Comparison of ENCODE assay signal across 18 cellular contexts in the genomic region with DNA sequence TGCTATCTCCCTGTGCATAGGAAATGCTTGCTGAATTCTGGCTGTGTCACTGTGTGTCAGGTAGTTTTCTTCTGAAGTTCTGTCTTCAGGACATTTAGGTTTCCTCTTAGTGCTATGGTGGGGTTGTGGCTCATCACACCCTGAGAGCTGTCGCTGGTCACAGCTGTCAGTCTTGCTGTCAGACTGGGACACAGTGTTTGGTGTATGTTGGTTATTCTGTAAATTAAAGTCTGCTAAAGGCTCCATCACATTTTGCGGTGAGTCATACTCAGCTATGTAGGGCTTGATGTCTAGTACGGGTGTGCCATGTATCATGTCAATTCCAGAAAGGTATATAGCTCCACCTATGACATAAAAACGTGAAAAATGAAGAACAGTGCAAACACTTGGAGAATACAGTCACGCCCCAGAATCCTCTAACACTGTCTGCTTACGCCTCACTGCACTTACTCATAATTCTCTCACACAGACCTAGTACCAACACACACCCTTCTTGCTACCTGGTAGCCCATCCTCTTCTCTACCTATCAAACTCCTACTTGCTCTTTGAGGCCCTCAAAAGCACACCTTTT. TPM values are rescaled to one million over a fixed set of nuclear protein-coding genes. Genes with fewer than 3 reads are reported as not detected.
A peak's percentile ranks its signal among the peaks of the same experiment; 100 is the strongest.
DNase-seq lines count a peak whose midpoint lies in the region; ATAC-seq and TF ChIP-seq lines count a peak whose summit lies in the region.
"Had no signal": no experiment of that assay in that cellular context is flagged by ENCODE, and none has a peak within 500 bp of the region (broad histone marks: within the 10 kb centered on the region; RNA-seq: fewer than 3 reads in every experiment).

No MANE protein-coding gene starts in this region.

- in situ Hi-C loops in mammary epithelial cell (cut with MboI; ENCODE audit: low sequenced_read_pairs in 2 of 2): loop anchor here in 1 of 2 donors (25.0 kb wide), 1 partner anchor 352 kb away; a partner anchor contains a TSS

- no peak for TF ChIP-seq POLR2A in erythroblast (IDR thresholded peaks at IDR 0.05; ENCODE audit: low read length)

- peak overlapping the region in 9 of 10 donors; percentile 2 to 98 (median 41) for H3K4me3 Mint-ChIP-seq in naive thymus-derived CD4-positive, alpha-beta T cell
- H3K4me3 Mint-ChIP-seq: brain had no signal

- CTCF ChIA-PET in RWPE1 (lab: Yijun Ruan, JAX): interaction anchor here (1.2 kb wide), 1 partner anchor 11 kb away, joined by 7 read pairs; no protein-coding TSS in a partner anchor
- CTCF ChIA-PET in mammary epithelial cell (lab: Charles Lee; ENCODE audit: low non-redundant PET): interaction anchor here (0.5 to 1.0 kb wide), 3 partner anchors 12 to 123 kb away, joined by 3 to 12 read pairs (median 3); no protein-coding TSS in a partner anchor
- CTCF ChIA-PET in naive thymus-derived CD4-positive, alpha-beta T cell (lab: Charles Lee): interaction anchor here (1.0 to 2.6 kb wide), 5 partner anchors 9 to 20 kb away, joined by 3 to 17 read pairs (median 9); a partner anchor contains a TSS

- no peak overlapping the region for H3K4me2 ChIP-seq in mammary epithelial cell (ENCODE audit: insufficient read depth, low read depth, low read length)

- H3K27me3 ChIP-seq in mammary epithelial cell (ENCODE audit: insufficient read depth, low read length): no peaks in the 10 kb centered on the region
- H3K27me3 ChIP-seq in naive thymus-derived CD4-positive, alpha-beta T cell (ENCODE audit: control insufficient read depth in 2 of 2, insufficient read depth in 2 of 2, low read length in 2 of 2): no peaks in the 10 kb centered on the region
- no peaks in the 10 kb centered on the region for H3K27me3 ChIP-seq in right cardiac atrium (ENCODE audit: control insufficient read depth, insufficient read depth)
- H3K27me3 ChIP-seq: upper lobe of right lung had no signal

- 72% methylated on average over 6 of the region's 6 CpGs for WGBS in mammary epithelial cell (ENCODE audit: low coverage, missing lambda C conversion rate)
- 90% methylated on average over 6 of the region's 6 CpGs for WGBS in right cardiac atrium

- intact Hi-C loops in mammary epithelial cell (cut with micrococcal nuclease) (no loop called here), cardiac septum (cut with DNase I) (no loop called here), right cardiac atrium (cut with DNase I) (no loop called here)
- intact Hi-C loops in naive thymus-derived CD4-positive, alpha-beta T cell (cut with micrococcal nuclease): no loop called here

- peaks cover 4% of the 10 kb centered on the region for H3K79me2 ChIP-seq in mammary epithelial cell (ENCODE audit: insufficient read depth, low read length)

- H3K9me3 ChIP-seq in mammary epithelial cell (replicated peaks; ENCODE audit: insufficient read depth, low read length) (no peaks in the 10 kb centered on the region), right cardiac atrium (ENCODE audit: control insufficient read depth, low read length) (no peaks in the 10 kb centered on the region)
- no peaks in the 10 kb centered on the region for H3K9me3 ChIP-seq in naive thymus-derived CD4-positive, alpha-beta T cell (ENCODE audit: control insufficient read depth in 2 of 3, low read length in 3 of 3)
- H3K9me3 ChIP-seq: left ventricle myocardium inferior, upper lobe of right lung had no signal

- H3K9ac ChIP-seq in mammary epithelial cell (ENCODE audit: insufficient read depth, low read length): no peak overlapping the region

- no peaks in the 10 kb centered on the region for H3K27me3 Mint-ChIP-seq in naive thymus-derived CD4-positive, alpha-beta T cell
- H3K27me3 Mint-ChIP-seq: brain, progenitor cell of endocrine pancreas had no signal

- H2AFZ ChIP-seq in mammary epithelial cell (ENCODE audit: low read depth, low read length): no peak overlapping the region

- POLR2A ChIA-PET in RWPE1 (lab: Yijun Ruan, JAX; ENCODE audit: low non-redundant PET): no interaction called here
- POLR2A ChIA-PET in naive thymus-derived CD4-positive, alpha-beta T cell (lab: Charles Lee): interaction anchor here (1.2 to 19.7 kb wide), 5 partner anchors 6 to 180 kb away, joined by 3 to 715 read pairs (median 5); a partner anchor contains a TSS

- H3K4me3 ChIP-seq in mammary epithelial cell (replicated peaks in 1 of 3; ENCODE audit: insufficient read depth in 1 of 3, low read depth in 2 of 3, low read length in 3 of 3) (no peak overlapping the region), right cardiac atrium (ENCODE audit: low read length) (no peak overlapping the region)
- H3K4me3 ChIP-seq in naive thymus-derived CD4-positive, alpha-beta T cell (ENCODE audit: low read length): no peak overlapping the region
- H3K4me3 ChIP-seq: left ventricle myocardium inferior, upper lobe of right lung had no signal

- peak overlapping the region; percentile 80 to 100 (median 96) for H3K27ac Mint-ChIP-seq in naive thymus-derived CD4-positive, alpha-beta T cell
- H3K27ac Mint-ChIP-seq: brain, progenitor cell of endocrine pancreas had no signal

- H4K20me1 ChIP-seq in mammary epithelial cell (ENCODE audit: insufficient read depth, low read length): no peaks in the 10 kb centered on the region

- H3K4me1 ChIP-seq in mammary epithelial cell (ENCODE audit: insufficient read depth, low read length) (peaks cover 15% of the 10 kb centered on the region), right cardiac atrium (ENCODE audit: control insufficient read depth, insufficient read depth, low read length) (peaks cover 5% of the 10 kb centered on the region)
- H3K4me1 ChIP-seq in naive thymus-derived CD4-positive, alpha-beta T cell (ENCODE audit: control insufficient read depth in 2 of 2, insufficient read depth in 2 of 2, low read length in 2 of 2): peaks cover 50 to 59% of the 10 kb centered on the region in 2 donors

- peak; percentile 14 for ATAC-seq in activated CD4-positive, CD25-positive, alpha-beta regulatory T cell treated with anti-CD3 and anti-CD28 coated beads, Interleukin-2, amount 50 U/mL, for 24 hours
- peak; percentile 26 for ATAC-seq in naive thymus-derived CD4-positive, alpha-beta T cell
- no peak for ATAC-seq in right cardiac atrium
- ATAC-seq: upper lobe of right lung had no signal

- TF ChIP-seq CTCF in RWPE1 (conservative IDR thresholded peaks at IDR 0.05; ENCODE audit: low read depth) (no peak), mammary epithelial cell (conservative IDR thresholded peaks at IDR 0.05 in 1 of 2, IDR thresholded peaks at IDR 0.05 in 1 of 2; ENCODE audit: extremely low read depth in 1 of 2, insufficient read depth in 1 of 2, low read depth in 1 of 2, low read length in 2 of 2) (no peak)

- peaks cover 54 to 94% (median 88%) of the 10 kb centered on the region in 7 donors for H3K4me1 Mint-ChIP-seq in naive thymus-derived CD4-positive, alpha-beta T cell

- H3K27ac ChIP-seq in RWPE1 (peak overlapping the region; percentile 47), mammary epithelial cell (ENCODE audit: insufficient read depth, low read depth, low read length) (no peak overlapping the region), right cardiac atrium (ENCODE audit: low read length) (no peak overlapping the region)
- H3K27ac ChIP-seq in naive thymus-derived CD4-positive, alpha-beta T cell (ENCODE audit: low read depth, low read length): peak overlapping the region; percentile 95
- H3K27ac ChIP-seq: C4-2B, left ventricle myocardium inferior, upper lobe of right lung had no signal

- BruUV-seq in mammary epithelial cell (replicated peaks; lab: Mats Ljungman, UMichigan): no TSS peak

- peaks cover 21 to 69% (median 60%) of the 10 kb centered on the region in 5 donors for H3K36me3 Mint-ChIP-seq in naive thymus-derived CD4-positive, alpha-beta T cell

- dilution Hi-C loops in mammary epithelial cell (cut with HindIII; ENCODE audit: low sequenced_read_pairs): no loop called here

- H3K36me3 ChIP-seq in mammary epithelial cell (ENCODE audit: insufficient read depth, low read length): peaks cover 4% of the 10 kb centered on the region
- H3K36me3 ChIP-seq in naive thymus-derived CD4-positive, alpha-beta T cell (ENCODE audit: control insufficient read depth in 2 of 3, insufficient read depth in 3 of 3, low read length in 3 of 3): peaks cover 12 to 53% (median 15%) of the 10 kb centered on the region in 3 experiments

- H3K9me3 Mint-ChIP-seq in naive thymus-derived CD4-positive, alpha-beta T cell: peaks cover 0 to 3% (median 0%) of the 10 kb centered on the region in 11 donors
- H3K9me3 Mint-ChIP-seq: brain had no signal

- DNase-seq in activated CD4-positive, CD25-positive, alpha-beta regulatory T cell (lab: John Stamatoyannopoulos, UW): no peak
- DNase-seq in RWPE1 (ENCODE audit: low spot score) (peak; percentile 85), mammary epithelial cell (peak; percentile 61), erythroblast (lab: John Stamatoyannopoulos, UW) (no peak), cardiac septum (ENCODE audit: low spot score) (no peak), right cardiac atrium (no peak)
- DNase-seq in naive thymus-derived CD4-positive, alpha-beta T cell: no peak
- DNase-seq: activated CD4-positive, CD25-positive, alpha-beta regulatory T cell treated with anti-CD3 and anti-CD28 coated beads, Interleukin-2, amount 50 U/mL, for 72 hours; left ventricle myocardium inferior; NCI-H1694; upper lobe of right lung had no signal

RNA-seq across cellular contexts. Expression of a gene that starts 11.9 kb away (rescaled TPM):
- 10 to 100 TPM in 1 of 2 donors, 1 to 10 TPM in 1; 7.6 to 15.3 TPM for total RNA-seq in mammary epithelial cell
- 11.0 TPM for polyA plus RNA-seq in mammary epithelial cell
- polyA minus RNA-seq in mammary epithelial cell: 11.5 TPM
- 10 to 100 TPM; 26.8 to 55.3 (median 43.8) TPM for total RNA-seq in naive thymus-derived CD4-positive, alpha-beta T cell
- polyA plus RNA-seq in naive thymus-derived CD4-positive, alpha-beta T cell: 10 to 100 TPM; 24.5 to 29.3 TPM
- total RNA-seq in cardiac septum: 7.3 TPM
- total RNA-seq in right cardiac atrium: 1 to 10 TPM; 7.7 to 9.5 (median 8.3) TPM
- polyA plus RNA-seq in right cardiac atrium: 5.3 TPM

RNA-seq across cellular contexts. Expression of a gene that starts 27.6 kb away (rescaled TPM):
- total RNA-seq in mammary epithelial cell (not detected), cardiac septum (0.48 TPM), right cardiac atrium (not detected)
- polyA plus RNA-seq in mammary epithelial cell (not detected), right cardiac atrium (not detected)
- polyA minus RNA-seq in mammary epithelial cell: not detected
- 1 to 10 TPM; 1.3 to 4.3 (median 2.3) TPM for total RNA-seq in naive thymus-derived CD4-positive, alpha-beta T cell
- polyA plus RNA-seq in naive thymus-derived CD4-positive, alpha-beta T cell: 10 to 100 TPM; 13.6 to 14.2 TPM
- total RNA-seq: dermis microvascular lymphatic vessel endothelial cell, progenitor cell of endocrine pancreas, upper lobe of right lung had no signal

RNA-seq across cellular contexts. Expression of a gene that starts 57.3 kb away (rescaled TPM):
- total RNA-seq in mammary epithelial cell: under 1 TPM in 1 of 2 donors, not detected in 1; 0.38 TPM
- polyA plus RNA-seq in mammary epithelial cell: 0.11 TPM
- 0.78 TPM for polyA minus RNA-seq in mammary epithelial cell
- not detected for total RNA-seq in naive thymus-derived CD4-positive, alpha-beta T cell
- under 1 TPM in 1 of 2 donors, not detected in 1; 0.05 TPM for polyA plus RNA-seq in naive thymus-derived CD4-positive, alpha-beta T cell
- total RNA-seq in cardiac septum: not detected
- not detected for total RNA-seq in right cardiac atrium
- polyA plus RNA-seq in right cardiac atrium: not detected
- total RNA-seq: dermis microvascular lymphatic vessel endothelial cell; left ventricle myocardium inferior; myocyte; T-helper 1 cell treated with Interleukin-12 subunit alpha and Interleukin-12 subunit beta and Interleukin-4 antibody, amounts not matched to agents 30 ng/mL and 1 ng/mL, for 36 hours; upper lobe of right lung had no signal

Comparison
In these comparisons a context has a peak if more than half of its experiments do, and no peak if none do; other contexts are left out.
1. ATAC-seq: peak in activated CD4-positive, CD25-positive, alpha-beta regulatory T cell treated with anti-CD3 and anti-CD28 coated beads, Interleukin-2, amount 50 U/mL, for 24 hours (2 of 2) and naive thymus-derived CD4-positive, alpha-beta T cell (single experiment); none in right cardiac atrium (0 of 2).
2. DNase-seq: peak in RWPE1 (single experiment) and mammary epithelial cell (single experiment); none in activated CD4-positive, CD25-positive, alpha-beta regulatory T cell (0 of 4), naive thymus-derived CD4-positive, alpha-beta T cell (0 of 9), erythroblast (0 of 2), cardiac septum (single experiment) and right cardiac atrium (0 of 3).
3. H3K27ac ChIP-seq: peak in RWPE1 (single experiment) and naive thymus-derived CD4-positive, alpha-beta T cell (single experiment); none in mammary epithelial cell (single experiment) and right cardiac atrium (single experiment).